Comparison of ENCODE assay signal across 8 cellular contexts in genomic region chr1:29238601-29238964, GRCh38. TPM values are rescaled to one million over a fixed set of nuclear protein-coding genes. Genes with fewer than 3 reads are reported as not detected.
A peak's percentile ranks its signal among the peaks of the same experiment; 100 is the strongest.
DNase-seq lines count a peak whose midpoint lies in the region; ATAC-seq and TF ChIP-seq lines count a peak whose summit lies in the region.

No MANE protein-coding gene starts in this region.

- H3K4me3 Mint-ChIP-seq in T-helper 17 cell = peak overlapping the region; percentile 91

- peaks cover 13% of the 10 kb centered on the region for H3K4me1 Mint-ChIP-seq in T-helper 17 cell

- H3K36me3 Mint-ChIP-seq in T-helper 17 cell (ENCODE audit: low read depth) = peaks cover 6% of the 10 kb centered on the region

- H3K4me3 ChIP-seq in fibroblast of pulmonary artery (replicated peaks; ENCODE audit: low read depth, low read length) (peak overlapping the region; percentile 55), sigmoid colon (peak overlapping the region; percentile 30 to 67 (median 60)), adrenal gland (peak overlapping the region in 1 of 4 donors; percentile 51)

- H3K4me1 ChIP-seq in ES-I3 (ENCODE audit: insufficient read depth, low read length) (peaks cover 18% of the 10 kb centered on the region), sigmoid colon (peaks cover 0 to 24% (median 22%) of the 10 kb centered on the region in 4 donors), adrenal gland (replicated peaks in 1 of 2) (peaks cover 0 to 9% of the 10 kb centered on the region in 2 donors)

- peak overlapping the region; percentile 66 for H3K9ac ChIP-seq in ES-I3 (ENCODE audit: low read depth, low read length)

- DNase-seq in T-helper 17 cell = no peak
- no peak for DNase-seq in fibroblast of pulmonary artery (ENCODE audit: low read depth)
- DNase-seq in sigmoid colon = no peak
- no peak for DNase-seq in adrenal gland
- no peak for DNase-seq in OCI-M2 (lab: John Stamatoyannopoulos, UW; ENCODE audit: unreplicated experiment)
- DNase-seq in HT-29 (ENCODE audit: low spot score) = no peak

- H3K36me3 ChIP-seq in ES-I3 (ENCODE audit: insufficient read depth, low read length) (no peaks in the 10 kb centered on the region), sigmoid colon (no peaks in the 10 kb centered on the region), adrenal gland (replicated peaks in 1 of 2) (no peaks in the 10 kb centered on the region)

- peaks cover 67% of the 10 kb centered on the region for H3K27me3 Mint-ChIP-seq in T-helper 17 cell

- TF ChIP-seq CTCF in fibroblast of pulmonary artery (IDR thresholded peaks at IDR 0.05; ENCODE audit: low read length, missing control alignments) = no peak
- no peak for TF ChIP-seq CTCF in sigmoid colon (IDR thresholded peaks at IDR 0.05)
- no peak for TF ChIP-seq CTCF in adrenal gland (IDR thresholded peaks at IDR 0.05)

- TF ChIP-seq POLR2A in sigmoid colon (IDR thresholded peaks at IDR 0.05) (no peak), adrenal gland (IDR thresholded peaks at IDR 0.05) (no peak)

- intact Hi-C loops in sigmoid colon (cut with DNase I) (loop anchor here (5.0 kb wide), 3 partner anchors 609 to 1544 kb away; no protein-coding TSS in a partner anchor), adrenal gland (cut with DNase I) (loop anchor here in 1 of 2 donors (5.0 to 10.0 kb wide), 2 partner anchors 846 to 1144 kb away; no protein-coding TSS in a partner anchor)

- TF ChIP-seq EP300 in sigmoid colon (IDR thresholded peaks at IDR 0.05) = no peak

- peak overlapping the region; percentile 31 to 78 (median 65) for H3K27ac ChIP-seq in sigmoid colon
- H3K27ac ChIP-seq in adrenal gland = peak overlapping the region in 2 of 5 donors; percentile 44 to 74

- H3K27ac Mint-ChIP-seq in T-helper 17 cell = no peak overlapping the region

- WGBS in sigmoid colon, 2 donors = 33 to 34% methylated on average over 12 of the region's 12 CpGs
- WGBS in adrenal gland, 4 donors = 37 to 55% (median 47%) methylated on average over 11 to 12 of the region's 12 CpGs

- peaks cover 0 to 8% (median 0%) of the 10 kb centered on the region in 3 donors for H3K27me3 ChIP-seq in sigmoid colon
- H3K27me3 ChIP-seq in adrenal gland = peaks cover 6% of the 10 kb centered on the region

- ATAC-seq in T-helper 17 cell = no peak
- ATAC-seq in GM21381 (IDR thresholded peaks at IDR 0.05; ENCODE audit: unreplicated experiment) = no peak

- H3K9me3 ChIP-seq in ES-I3 (ENCODE audit: control insufficient read depth, insufficient read depth, low read length) (no peaks in the 10 kb centered on the region), T-helper 17 cell (ENCODE audit: control insufficient read depth, low read length, poor library complexity, severe bottlenecking) (no peaks in the 10 kb centered on the region), sigmoid colon (no peaks in the 10 kb centered on the region), adrenal gland (replicated peaks in 1 of 3) (no peaks in the 10 kb centered on the region)

RNA-seq across cellular contexts. Expression of gene PTPRU, which starts 2.3 kb away (rescaled TPM):
- total RNA-seq in T-helper 17 cell (not detected), sigmoid colon (10 to 100 TPM in 3 of 4 donors, 1 to 10 TPM in 1; 8.2 to 35.7 (median 25.1) TPM), adrenal gland (10 to 100 TPM in 3 of 8 donors, 1 to 10 TPM in 5; 5.3 to 14.4 (median 7.7) TPM)
- polyA plus RNA-seq in sigmoid colon (1 to 10 TPM in 2 of 3 donors, under 1 TPM in 1; 0.92 to 7.9 (median 1.8) TPM), adrenal gland (1 to 10 TPM; 1.4 to 9.3 (median 4.4) TPM)
- total RNA-seq in HT-29 (2014; rRNA removed; shearing (Covaris generic)) = 0.03 TPM in 2 replicates

RNA-seq across cellular contexts. Expression of gene MECR, which starts 7.8 kb away (rescaled TPM):
- total RNA-seq in T-helper 17 cell = 1 to 10 TPM; 7.6 to 8.0 TPM
- 10 to 100 TPM in 3 of 4 donors, 1 to 10 TPM in 1; 9.2 to 26.6 (median 18.5) TPM for total RNA-seq in sigmoid colon
- 10 to 100 TPM; 10.4 to 17.7 (median 12.6) TPM for polyA plus RNA-seq in sigmoid colon
- total RNA-seq in adrenal gland = 10 to 100 TPM; 26.1 to 53.1 (median 31.8) TPM
- 10 to 100 TPM; 27.4 to 49.0 (median 35.3) TPM for polyA plus RNA-seq in adrenal gland
- 24.2 and 27.8 TPM in 2 replicates for total RNA-seq in HT-29 (2014; rRNA removed; shearing (Covaris generic))

RNA-seq across cellular contexts. Expression of gene SRSF4, which starts 56.9 kb away (rescaled TPM):
- total RNA-seq in T-helper 17 cell = 100 to 1,000 TPM in 1 of 2 donors, 10 to 100 TPM in 1; 88.8 to 103 TPM
- total RNA-seq in sigmoid colon = 100 to 1,000 TPM in 2 of 4 donors, 10 to 100 TPM in 2; 80.3 to 110 (median 96.6) TPM
- polyA plus RNA-seq in sigmoid colon = 10 to 100 TPM; 41.4 to 72.2 (median 54.6) TPM
- total RNA-seq in adrenal gland = 10 to 100 TPM; 35.1 to 77.4 (median 51.1) TPM
- polyA plus RNA-seq in adrenal gland = 100 to 1,000 TPM in 2 of 3 donors, 10 to 100 TPM in 1; 77.0 to 120 (median 118) TPM
- total RNA-seq in HT-29 (2014; rRNA removed; shearing (Covaris generic)) = 36.2 and 51.3 TPM in 2 replicates
